In genomic region chr11:27309064-27309463, GRCh38 we compare ENCODE assay signal across 17 cellular contexts. TPM values are rescaled to one million over a fixed set of nuclear protein-coding genes. Genes with fewer than 3 reads are reported as not detected.
DNase-seq lines count a peak whose midpoint lies in the region; ATAC-seq and TF ChIP-seq lines count a peak whose summit lies in the region.
"Had no signal": no experiment of that assay in that cellular context is flagged by ENCODE, and none has a peak within 500 bp of the region (broad histone marks: within the 10 kb centered on the region; RNA-seq: fewer than 3 reads in every experiment).

No MANE protein-coding gene starts in this region.

- H3K36me3 Mint-ChIP-seq in neural crest cell (ENCODE audit: low read depth) = peaks cover 7% of the 10 kb centered on the region
- H3K36me3 Mint-ChIP-seq: CD4-positive, CD25-positive, alpha-beta regulatory T cell had no signal

- peak overlapping the region; percentile 76 for H2AFZ ChIP-seq in mammary epithelial cell (ENCODE audit: low read depth, low read length)
- H2AFZ ChIP-seq: GM23248 had no signal

- BruUV-seq in mammary epithelial cell (replicated peaks; lab: Mats Ljungman, UMichigan) = no TSS peak

- H3K9me3 Mint-ChIP-seq in neural crest cell = peaks cover 4% of the 10 kb centered on the region

- no peaks in the 10 kb centered on the region for H3K27me3 ChIP-seq in mammary epithelial cell (ENCODE audit: insufficient read depth, low read length)
- no peaks in the 10 kb centered on the region for H3K27me3 ChIP-seq in breast epithelium
- H3K27me3 ChIP-seq in MG63 = no peaks in the 10 kb centered on the region
- H3K27me3 ChIP-seq: BLaER1 treated with 17β-estradiol and CSF1 and Interleukin-3, amounts not matched to agents 10 nM and 100 nM had no signal

- H3K79me2 ChIP-seq in mammary epithelial cell (ENCODE audit: insufficient read depth, low read length) = no peaks in the 10 kb centered on the region

- ATAC-seq in GM21447 (IDR thresholded peaks at IDR 0.05; ENCODE audit: unreplicated experiment) (no peak), GM21786 (IDR thresholded peaks at IDR 0.05; ENCODE audit: unreplicated experiment) (no peak)
- ATAC-seq: GM12878, HCT116 had no signal

- H3K27ac ChIP-seq in mammary epithelial cell (ENCODE audit: insufficient read depth, low read depth, low read length) (no peak overlapping the region), breast epithelium (no peak overlapping the region)
- H3K27ac ChIP-seq: 22Rv1; BLaER1 treated with 17β-estradiol and CSF1 and Interleukin-3, amounts not matched to agents 10 nM and 100 nM; GM23248; HL-60 had no signal

- intact Hi-C loops in mammary epithelial cell (cut with micrococcal nuclease) (no loop called here), breast epithelium (cut with DNase I; ENCODE audit: low total_unique reads) (loop anchor here (5.0 kb wide), 1 partner anchor 168 kb away; no protein-coding TSS in a partner anchor)

- no peak overlapping the region for H3K4me2 ChIP-seq in mammary epithelial cell (ENCODE audit: insufficient read depth, low read depth, low read length)
- H3K4me2 ChIP-seq: BLaER1 treated with 17β-estradiol and CSF1 and Interleukin-3, amounts not matched to agents 10 nM and 100 nM had no signal

- CTCF ChIA-PET in mammary epithelial cell (lab: Charles Lee; ENCODE audit: low non-redundant PET) = no interaction called here

- no peak overlapping the region for H3K9ac ChIP-seq in mammary epithelial cell (ENCODE audit: insufficient read depth, low read length)
- H3K9ac ChIP-seq: BLaER1 treated with 17β-estradiol and CSF1 and Interleukin-3, amounts not matched to agents 10 nM and 100 nM; GM23248 had no signal

- H3K36me3 ChIP-seq in mammary epithelial cell (ENCODE audit: insufficient read depth, low read length) (no peaks in the 10 kb centered on the region), breast epithelium (no peaks in the 10 kb centered on the region), MG63 (no peaks in the 10 kb centered on the region)
- H3K36me3 ChIP-seq: BLaER1 treated with 17β-estradiol and CSF1 and Interleukin-3, amounts not matched to agents 10 nM and 100 nM had no signal

- H3K9me3 ChIP-seq in mammary epithelial cell (replicated peaks; ENCODE audit: insufficient read depth, low read length) = no peaks in the 10 kb centered on the region
- H3K9me3 ChIP-seq in breast epithelium = peaks cover 0 to 7% of the 10 kb centered on the region in 2 donors
- H3K9me3 ChIP-seq in MG63 = no peaks in the 10 kb centered on the region

- H3K4me3 Mint-ChIP-seq in neural crest cell = no peak overlapping the region
- H3K4me3 Mint-ChIP-seq: CD4-positive, CD25-positive, alpha-beta regulatory T cell had no signal

- peak overlapping the region; percentile 89 for H3K27ac Mint-ChIP-seq in neural crest cell (ENCODE audit: unreplicated experiment)
- H3K27ac Mint-ChIP-seq: CD4-positive, CD25-positive, alpha-beta regulatory T cell had no signal

- H3K4me1 Mint-ChIP-seq in neural crest cell = peaks cover 7% of the 10 kb centered on the region
- H3K4me1 Mint-ChIP-seq: CD4-positive, CD25-positive, alpha-beta regulatory T cell had no signal

- dilution Hi-C loops in mammary epithelial cell (cut with HindIII; ENCODE audit: low sequenced_read_pairs) = no loop called here

- peaks cover 8% of the 10 kb centered on the region for H3K4me1 ChIP-seq in mammary epithelial cell (ENCODE audit: insufficient read depth, low read length)
- H3K4me1 ChIP-seq in breast epithelium = no peaks in the 10 kb centered on the region
- H3K4me1 ChIP-seq: BLaER1 treated with 17β-estradiol and CSF1 and Interleukin-3, amounts not matched to agents 10 nM and 100 nM had no signal

- no peaks in the 10 kb centered on the region for H4K20me1 ChIP-seq in mammary epithelial cell (ENCODE audit: insufficient read depth, low read length)
- H4K20me1 ChIP-seq: BLaER1 treated with 17β-estradiol and CSF1 and Interleukin-3, amounts not matched to agents 10 nM and 100 nM had no signal

- in situ Hi-C loops in mammary epithelial cell (cut with MboI; ENCODE audit: low sequenced_read_pairs in 2 of 2) = no loop called here

- TF ChIP-seq POLR2A in breast epithelium (IDR thresholded peaks at IDR 0.05) = no peak

- no peak for TF ChIP-seq CTCF in mammary epithelial cell (conservative IDR thresholded peaks at IDR 0.05 in 1 of 2, IDR thresholded peaks at IDR 0.05 in 1 of 2; ENCODE audit: extremely low read depth in 1 of 2, insufficient read depth in 1 of 2, low read depth in 1 of 2, low read length in 2 of 2)
- no peak for TF ChIP-seq CTCF in breast epithelium (IDR thresholded peaks at IDR 0.05)
- TF ChIP-seq CTCF in fibroblast of pulmonary artery (IDR thresholded peaks at IDR 0.05; ENCODE audit: low read length, missing control alignments) = no peak
- no peak for TF ChIP-seq CTCF in neural crest cell (conservative IDR thresholded peaks at IDR 0.05)

- WGBS in mammary epithelial cell (ENCODE audit: low coverage, missing lambda C conversion rate) = 45% methylated on average over 4 of the region's 5 CpGs

- H3K4me3 ChIP-seq in mammary epithelial cell (replicated peaks in 1 of 3; ENCODE audit: insufficient read depth in 1 of 3, low read depth in 2 of 3, low read length in 3 of 3) (no peak overlapping the region), breast epithelium (no peak overlapping the region), fibroblast of pulmonary artery (replicated peaks; ENCODE audit: low read depth, low read length) (no peak overlapping the region), MG63 (no peak overlapping the region)
- H3K4me3 ChIP-seq: BLaER1 treated with 17β-estradiol and CSF1 and Interleukin-3, amounts not matched to agents 10 nM and 100 nM; GM12878; GM23248 had no signal

- DNase-seq in mammary epithelial cell (peak; percentile 35), breast epithelium (ENCODE audit: low spot score in 2 of 2) (no peak), fibroblast of pulmonary artery (ENCODE audit: low read depth) (peak; percentile 16), neural crest cell (ENCODE audit: low read depth, low spot score) (no peak), MG63 (no peak)
- DNase-seq in effector CD8-positive, alpha-beta T cell (lab: John Stamatoyannopoulos, UW) = no peak
- DNase-seq: Calu3; CD4-positive, CD25-positive, alpha-beta regulatory T cell; DMS 273 treated with DMSO at 0.1 percent for 48 hours; GM23248 had no signal

- H3K27me3 Mint-ChIP-seq in neural crest cell (ENCODE audit: low read depth) = no peaks in the 10 kb centered on the region

RNA-seq across cellular contexts. Expression of gene CCDC34, which starts 54.0 kb away (rescaled TPM):
- 10 to 100 TPM in 1 of 2 donors, 1 to 10 TPM in 1; 2.5 to 10.4 TPM for total RNA-seq in mammary epithelial cell
- polyA plus RNA-seq in mammary epithelial cell = 5.9 TPM
- polyA minus RNA-seq in mammary epithelial cell = 1.5 TPM
- total RNA-seq in breast epithelium = 1 to 10 TPM; 2.2 to 9.7 (median 4.9) TPM
- total RNA-seq in neural crest cell = 38.6 and 39.4 TPM in 2 replicates
- total RNA-seq in MG63 (2014; rRNA removed; shearing (Covaris generic); ENCODE audit: low replicate concordance) = 10.3 and 11.6 TPM in 2 replicates

Comparison
In these comparisons a context has a peak if more than half of its experiments do, and no peak if none do; other contexts are left out.
1. DNase-seq: peak in mammary epithelial cell (single experiment) and fibroblast of pulmonary artery (single experiment); none in breast epithelium (0 of 2), neural crest cell (single experiment), MG63 (single experiment) and effector CD8-positive, alpha-beta T cell (single experiment).